In genomic region chr12:55817352-55818139, GRCh38 we compare ENCODE assay signal across 8 cellular contexts. TPM values are rescaled to one million over a fixed set of nuclear protein-coding genes. Genes with fewer than 3 reads are reported as not detected.
DNase-seq lines count a peak whose midpoint lies in the region; ATAC-seq and TF ChIP-seq lines count a peak whose summit lies in the region.

Gene ORMDL2, plus strand, starts transcription at chr12:55818041. Its CDS starts 959 bp downstream, at chr12:55819000.
A gene with protein sequence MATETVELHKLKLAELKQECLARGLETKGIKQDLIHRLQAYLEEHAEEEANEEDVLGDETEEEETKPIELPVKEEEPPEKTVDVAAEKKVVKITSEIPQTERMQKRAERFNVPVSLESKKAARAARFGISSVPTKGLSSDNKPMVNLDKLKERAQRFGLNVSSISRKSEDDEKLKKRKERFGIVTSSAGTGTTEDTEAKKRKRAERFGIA (minus strand): TSS chr12:55817724. CDS start chr12:55817701, 23 bp downstream.

- H4K20me1 ChIP-seq in PC-9 (ENCODE audit: insufficient read depth), result peaks cover 25% of the 10 kb centered on the region

- POLR2A ChIA-PET in PC-9 (lab: Charles Lee; ENCODE audit: unreplicated experiment), result interaction anchor here (0.5 to 1.7 kb wide), 17 partner anchors 12 to 812 kb away, joined by 3 to 59 read pairs (median 5); partner anchors contain the start of genes BAZ2A, DNAJC14, MMP19 and PYM1

- BruUV-seq in PC-9 (replicated peaks; lab: Mats Ljungman, UMichigan), result no TSS peak

- ATAC-seq in GM21723 (IDR thresholded peaks at IDR 0.05; ENCODE audit: unreplicated experiment), result peak; percentile 97

- peak; percentile 93 for TF ChIP-seq POLR2A in erythroblast (IDR thresholded peaks at IDR 0.05; ENCODE audit: low read length)

- peak within 1 kb of the TSS; percentile 94 for H2AFZ ChIP-seq in PC-9

- peaks cover 17% of the 10 kb centered on the region for H3K36me3 ChIP-seq in PC-9 (ENCODE audit: low read depth)

- H3K9me3 ChIP-seq in PC-9 (ENCODE audit: insufficient read depth, low read depth), result no peaks in the 10 kb centered on the region

- TF ChIP-seq CTCF in PC-9 (conservative IDR thresholded peaks at IDR 0.05), result no peak

- intact Hi-C loops in PC-9 (cut with micrococcal nuclease; ENCODE audit: unreplicated experiment), result loop anchor here (1.0 to 5.0 kb wide), 5 partner anchors 12 to 225 kb away; partner anchors contain the start of genes DNAJC14, GDF11, PYM1 and RPS26

- H3K9me2 ChIP-seq in PC-9 (ENCODE audit: insufficient read depth), result no peaks in the 10 kb centered on the region

- DNase-seq in DMS53 treated with DMSO at 0.1 percent for 48 hours (lab: John Stamatoyannopoulos, UW; ENCODE audit: unreplicated experiment) (peak; percentile 99), KBM-7 (peak; percentile 100), PC-9 (peak; percentile 96 to 99), erythroblast (lab: John Stamatoyannopoulos, UW) (peak; percentile 99 to 100), mucosa of gallbladder (ENCODE audit: low spot score) (peak; percentile 99)
- DNase-seq in activated T-cell treated with anti-CD3 and anti-CD28 coated beads, Interleukin-2, amount 50 U/mL, for 1 hour, result peak; percentile 88
- DNase-seq in stimulated activated CD8-positive, alpha-beta memory T cell treated with anti-CD3 and anti-CD28 coated beads, Interleukin-4, amount 100 ng/mL, for 4 hours (ENCODE audit: low read depth in 2 of 2, low spot score in 1 of 2), result peak; percentile 89 to 95

- H3K4me1 ChIP-seq in PC-9 (replicated peaks; ENCODE audit: insufficient read depth), result peaks cover 18% of the 10 kb centered on the region

- peaks cover 72% of the 10 kb centered on the region for H3K79me2 ChIP-seq in PC-9 (ENCODE audit: low read depth)

- in situ Hi-C loops in KBM-7 (cut with MboI; ENCODE audit: low pct_unique_long_range_greater_than_20kb, low sequenced_read_pairs), result no loop called here

- H3K4me2 ChIP-seq in PC-9, result peak within 1 kb of the TSS; percentile 94

- CTCF ChIA-PET in PC-9 (lab: Charles Lee), result interaction anchor here (0.6 to 1.4 kb wide), 11 partner anchors 8 to 415 kb away, joined by 3 to 10 read pairs (median 4); partner anchors contain the start of genes DNAJC14, PYM1 and RAB5B

- no peaks in the 10 kb centered on the region for H3K27me3 ChIP-seq in PC-9 (ENCODE audit: insufficient read depth, low read depth)

- peak within 1 kb of the TSS; percentile 51 for H3K27ac ChIP-seq in PC-9

- H3K4me3 ChIP-seq in PC-9, result peak within 1 kb of the TSS; percentile 72

- peaks cover 13% of the 10 kb centered on the region for H3F3A ChIP-seq in PC-9 (ENCODE audit: insufficient read depth, low read depth)

RNA-seq across cellular contexts. Expression of gene ORMDL2, which starts in this region (rescaled TPM):
- 22.5 and 22.9 TPM in 2 replicates for total RNA-seq in PC-9 (2021)
- 66.2 TPM for total RNA-seq in mucosa of gallbladder

RNA-seq across cellular contexts. Expression of the second gene that starts in this region (rescaled TPM):
- total RNA-seq in PC-9 (2021), result 65.6 and 74.8 TPM in 2 replicates
- total RNA-seq in mucosa of gallbladder, result 36.6 TPM

Comparison
In these comparisons a context has a peak if more than half of its experiments do, and no peak if none do; other contexts are left out.
1. Peak in every context shown above with its lines: DNase-seq, ATAC-seq, H3K4me3 ChIP-seq and H3K27ac ChIP-seq.